ENCODE assay signal across 1 cellular context in genomic region chr11:45771942-45772522, GRCh38.
TF ChIP-seq lines count a peak whose summit lies in the region.

No MANE protein-coding gene starts in this region.

TF ChIP-seq in K562, 482 proteins besides CTCF, POLR2A, EP300 and RAD21 (continued from another document):
- peak; percentile 47 to 72; a peak in 3 of 4 replicates for TF ChIP-seq MAZ (CRISPR knock-in tag; conservative IDR thresholded peaks at IDR 0.05 in 1 of 2, IDR thresholded peaks at IDR 0.05 in 1 of 2)
- no peak for TF ChIP-seq KLF6 (CRISPR knock-in tag; IDR thresholded peaks at IDR 0.05; ENCODE audit: borderline replicate concordance)
- TF ChIP-seq TBL1XR1 (IDR thresholded peaks at IDR 0.05; ENCODE audit: low read length in 2 of 2): 0 out of 4 replicates have a peak, but pooled peaks of 1 of the 2 experiments have one; percentile 29
- TF ChIP-seq GATAD2B (IDR thresholded peaks at IDR 0.05; ENCODE audit: borderline replicate concordance): no peak
- TF ChIP-seq SIN3A (IDR thresholded peaks at IDR 0.05; ENCODE audit: borderline replicate concordance in 2 of 2, control insufficient read depth in 1 of 2, low read depth in 2 of 2, low read length in 2 of 2): 0 out of 4 replicates have a peak, but pooled peaks of 1 of the 2 experiments have one; percentile 29
- TF ChIP-seq NR1H2 (CRISPR knock-in tag; IDR thresholded peaks at IDR 0.05): no peak
- TF ChIP-seq NEUROD1 (IDR thresholded peaks at IDR 0.05; ENCODE audit: borderline replicate concordance, low read depth, low read length, partially characterized antibody): no peak
- no peak for TF ChIP-seq ARID3B (CRISPR knock-in tag; IDR thresholded peaks at IDR 0.05; ENCODE audit: borderline replicate concordance)
- TF ChIP-seq RB1 (IDR thresholded peaks at IDR 0.05; ENCODE audit: low read depth): peak; percentile 72
- no peak for TF ChIP-seq DPF2 (IDR thresholded peaks at IDR 0.05)
- TF ChIP-seq PHF8 (IDR thresholded peaks at IDR 0.05; ENCODE audit: borderline replicate concordance, low read length): peak; percentile 6; the same call in 1 of the 2 replicates
- peak; percentile 59 for TF ChIP-seq EGR1 (conservative IDR thresholded peaks at IDR 0.05)
- TF ChIP-seq TCF7L2 (IDR thresholded peaks at IDR 0.05; ENCODE audit: low read depth, low read length): no peak
- TF ChIP-seq NONO (IDR thresholded peaks at IDR 0.05; ENCODE audit: low read depth in 2 of 2, low read length in 1 of 2): no peak
- TF ChIP-seq FOXA1 (IDR thresholded peaks at IDR 0.05; ENCODE audit: borderline replicate concordance): no peak
- TF ChIP-seq, protein P1, sequence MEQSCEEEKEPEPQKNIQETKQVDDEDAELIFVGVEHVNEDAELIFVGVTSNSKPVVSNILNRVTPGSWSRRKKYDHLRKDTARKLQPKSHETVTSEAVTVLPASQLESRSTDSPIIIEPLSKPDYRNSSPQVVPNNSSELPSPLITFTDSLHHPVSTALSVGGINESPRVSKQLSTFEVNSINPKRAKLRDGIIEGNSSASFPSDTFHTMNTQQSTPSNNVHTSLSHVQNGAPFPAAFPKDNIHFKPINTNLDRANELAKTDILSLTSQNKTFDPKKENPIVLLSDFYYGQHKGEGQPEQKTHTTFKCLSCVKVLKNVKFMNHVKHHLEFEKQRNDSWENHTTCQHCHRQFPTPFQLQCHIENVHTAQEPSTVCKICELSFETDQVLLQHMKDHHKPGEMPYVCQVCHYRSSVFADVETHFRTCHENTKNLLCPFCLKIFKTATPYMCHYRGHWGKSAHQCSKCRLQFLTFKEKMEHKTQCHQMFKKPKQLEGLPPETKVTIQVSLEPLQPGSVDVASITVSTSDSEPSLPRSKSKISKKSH (CRISPR knock-in tag; IDR thresholded peaks at IDR 0.05): no peak
- TF ChIP-seq CBX8 (IDR thresholded peaks at IDR 0.05; ENCODE audit: borderline replicate concordance, extremely low read depth, low read depth, low read length, poor library complexity, severe bottlenecking): no peak
- peak in 1 of 2 experiments; percentile 31; a peak in 1 of 4 replicates for TF ChIP-seq SRF (CRISPR knock-in tag; IDR thresholded peaks at IDR 0.05)
- no peak for TF ChIP-seq CHCHD3 (CRISPR knock-in tag; IDR thresholded peaks at IDR 0.05)
- no peak for TF ChIP-seq CAMTA2 (CRISPR knock-in tag; conservative IDR thresholded peaks at IDR 0.05)
